26 cellular contexts compared by ENCODE assay signal in the genomic region with DNA sequence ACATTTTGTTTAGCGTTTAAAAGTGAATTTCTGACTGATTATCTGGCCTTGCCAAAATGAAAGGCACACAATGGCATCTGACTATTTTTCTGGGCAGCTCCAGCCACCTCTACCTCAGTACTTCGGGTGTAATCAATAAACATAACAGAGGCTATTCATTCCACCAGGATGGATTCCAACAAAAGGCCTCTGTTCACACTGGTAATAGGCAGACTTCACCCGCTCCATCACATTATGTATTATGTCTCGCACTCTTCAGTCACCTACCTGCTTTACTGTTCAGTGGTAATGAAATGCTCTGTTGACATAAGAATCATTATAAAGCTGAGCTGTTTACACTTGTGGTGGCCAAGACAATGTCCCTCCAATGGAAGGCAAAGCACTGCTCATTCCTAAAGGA. TPM values are rescaled to one million over a fixed set of nuclear protein-coding genes. Genes with fewer than 3 reads are reported as not detected.
"Had no signal": no experiment of that assay in that cellular context is flagged by ENCODE, and none has a peak within 500 bp of the region (broad histone marks: within the 10 kb centered on the region; RNA-seq: fewer than 3 reads in every experiment).

No MANE protein-coding gene starts in this region.

- ATAC-seq: effector memory CD8-positive, alpha-beta T cell; gastrocnemius medialis; left cardiac atrium; left ventricle myocardium superior; natural killer cell treated with Interleukin-12 subunit alpha and Interleukin-12 subunit beta and Interleukin-15 and Interleukin-18, amount 100 ng/mL, for 72 hours; psoas muscle; stimulated activated naive B cell treated with anti-CD40 and anti-IgM and Interleukin-4, amounts not matched to agents 10 μg/mL and 1 μg/mL and 100 μg/mL, for 72 hours; stimulated activated naive CD8-positive, alpha-beta T cell treated with anti-CD3 and anti-CD28 coated beads, Interleukin-15, amount 100 ng/mL, for 72 hours; upper lobe of right lung had no signal

- H3K4me1 ChIP-seq: gastrocnemius medialis, pancreas, psoas muscle, right lobe of liver, testis, tibial nerve, upper lobe of right lung, vagina had no signal

- H3K36me3 Mint-ChIP-seq: immature natural killer cell; natural killer cell treated with Interleukin-12 subunit alpha and Interleukin-12 subunit beta and Interleukin-15 and Interleukin-18, amount 100 ng/mL, for 72 hours; stimulated activated naive B cell treated with anti-CD40 and anti-IgM and Interleukin-4, amounts not matched to agents 10 μg/mL and 1 μg/mL and 100 μg/mL, for 72 hours had no signal

- H3K27ac ChIP-seq: epithelial cell of prostate, esophagus muscularis mucosa, gastrocnemius medialis, neural progenitor cell, pancreas, psoas muscle, right lobe of liver, testis, tibial nerve, upper lobe of right lung, vagina had no signal

- H3K9me3 ChIP-seq: gastrocnemius medialis, pancreas, psoas muscle, right lobe of liver, testis, upper lobe of right lung, vagina had no signal

- DNase-seq: effector memory CD8-positive, alpha-beta T cell; gastrocnemius medialis; immature natural killer cell; left cardiac atrium; left ventricle myocardium superior; mesenchymal stem cell; midbrain; occipital lobe; pancreas; psoas muscle; retina; right lobe of liver; stimulated activated CD4-positive, alpha-beta T cell treated with anti-CD3 and anti-CD28 coated beads, Interleukin-2, amount 100 ng/mL, for 24 hours; stimulated activated CD4-positive, alpha-beta T cell treated with anti-CD3 and anti-CD28 coated beads, Interleukin-4, amount 100 ng/mL, for 4 hours; stimulated activated naive B cell treated with anti-CD40 and anti-IgM and Interleukin-4, amounts not matched to agents 10 μg/mL and 1 μg/mL and 100 μg/mL, for 72 hours; stimulated activated naive CD8-positive, alpha-beta T cell treated with anti-CD3 and anti-CD28 coated beads, Interleukin-15, amount 100 ng/mL, for 72 hours; testis; upper lobe of right lung had no signal

- H3K9me3 Mint-ChIP-seq: dendritic cell treated with granulocyte-macrophage colony-stimulating factor and Interleukin-4, amounts not matched to agents 40 ng/mL and 50 ng/mL, for 4 days had no signal

- H3K4me3 Mint-ChIP-seq: dendritic cell treated with granulocyte-macrophage colony-stimulating factor and Interleukin-4, amounts not matched to agents 40 ng/mL and 50 ng/mL, for 4 days; effector memory CD8-positive, alpha-beta T cell; immature natural killer cell; natural killer cell treated with Interleukin-12 subunit alpha and Interleukin-12 subunit beta and Interleukin-15 and Interleukin-18, amount 100 ng/mL, for 72 hours; neural progenitor cell; stimulated activated naive B cell treated with anti-CD40 and anti-IgM and Interleukin-4, amounts not matched to agents 10 μg/mL and 1 μg/mL and 100 μg/mL, for 72 hours; stimulated activated naive CD8-positive, alpha-beta T cell treated with anti-CD3 and anti-CD28 coated beads, Interleukin-15, amount 100 ng/mL, for 72 hours had no signal

- H3K4me3 ChIP-seq: esophagus muscularis mucosa, gastrocnemius medialis, lung, neural progenitor cell, pancreas, psoas muscle, right lobe of liver, testis, tibial nerve, upper lobe of right lung, vagina had no signal

- H3K27me3 Mint-ChIP-seq: dendritic cell treated with granulocyte-macrophage colony-stimulating factor and Interleukin-4, amounts not matched to agents 40 ng/mL and 50 ng/mL, for 4 days; effector memory CD8-positive, alpha-beta T cell; natural killer cell treated with Interleukin-12 subunit alpha and Interleukin-12 subunit beta and Interleukin-15 and Interleukin-18, amount 100 ng/mL, for 72 hours; stimulated activated naive B cell treated with anti-CD40 and anti-IgM and Interleukin-4, amounts not matched to agents 10 μg/mL and 1 μg/mL and 100 μg/mL, for 72 hours; stimulated activated naive CD8-positive, alpha-beta T cell treated with anti-CD3 and anti-CD28 coated beads, Interleukin-15, amount 100 ng/mL, for 72 hours had no signal

- H3K27me3 ChIP-seq: esophagus muscularis mucosa, gastrocnemius medialis, neural progenitor cell, pancreas, right lobe of liver, testis, tibial nerve, upper lobe of right lung, vagina had no signal

- H3K36me3 ChIP-seq: esophagus muscularis mucosa, gastrocnemius medialis, neural progenitor cell, pancreas, right lobe of liver, tibial nerve, upper lobe of right lung, vagina had no signal

- H3K27ac Mint-ChIP-seq: dendritic cell treated with granulocyte-macrophage colony-stimulating factor and Interleukin-4, amounts not matched to agents 40 ng/mL and 50 ng/mL, for 4 days; effector memory CD8-positive, alpha-beta T cell; immature natural killer cell; natural killer cell treated with Interleukin-12 subunit alpha and Interleukin-12 subunit beta and Interleukin-15 and Interleukin-18, amount 100 ng/mL, for 72 hours; neural progenitor cell; stimulated activated naive B cell treated with anti-CD40 and anti-IgM and Interleukin-4, amounts not matched to agents 10 μg/mL and 1 μg/mL and 100 μg/mL, for 72 hours; stimulated activated naive CD8-positive, alpha-beta T cell treated with anti-CD3 and anti-CD28 coated beads, Interleukin-15, amount 100 ng/mL, for 72 hours had no signal

- H3K4me1 Mint-ChIP-seq: immature natural killer cell; stimulated activated naive B cell treated with anti-CD40 and anti-IgM and Interleukin-4, amounts not matched to agents 10 μg/mL and 1 μg/mL and 100 μg/mL, for 72 hours; stimulated activated naive CD8-positive, alpha-beta T cell treated with anti-CD3 and anti-CD28 coated beads, Interleukin-15, amount 100 ng/mL, for 72 hours had no signal

RNA-seq across cellular contexts. Expression of a gene that starts 21.1 kb away (rescaled TPM):
- total RNA-seq: natural killer cell treated with Interleukin-12 subunit alpha and Interleukin-12 subunit beta and Interleukin-15 and Interleukin-18, amount 100 ng/mL, for 72 hours had no signal
- polyA plus RNA-seq: immature natural killer cell had no signal
